ENCODE assay signal across 16 cellular contexts in the genomic region with DNA sequence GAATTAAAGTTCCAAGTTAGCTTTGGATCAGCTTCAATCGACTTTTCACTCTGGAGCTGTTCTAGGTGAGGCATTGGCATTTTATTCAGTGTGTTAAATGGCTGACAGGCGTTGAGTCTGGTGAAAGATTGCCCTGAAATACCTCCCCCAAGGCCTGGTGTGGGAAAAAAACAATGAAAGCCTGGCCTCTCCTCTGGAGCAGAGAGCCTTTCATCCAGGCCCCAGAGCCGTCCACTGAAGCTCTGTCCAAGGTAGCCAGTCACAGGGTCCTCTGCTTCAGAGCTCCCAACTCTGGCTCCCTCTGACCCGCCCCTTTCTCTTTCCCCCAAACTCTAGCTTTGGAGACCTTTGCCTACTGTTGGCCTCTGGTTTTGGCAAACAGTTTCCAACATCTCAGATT.
"Had no signal": no experiment of that assay in that cellular context is flagged by ENCODE, and none has a peak within 500 bp of the region (broad histone marks: within the 10 kb centered on the region; RNA-seq: fewer than 3 reads in every experiment).

No MANE protein-coding gene starts in this region.

- H3K4me1 ChIP-seq: heart left ventricle, thyroid gland had no signal

- H3K36me3 Mint-ChIP-seq: activated naive CD8-positive, alpha-beta T cell treated with anti-CD3 and anti-CD28 coated beads, Interleukin-2, amount 10 ng/mL, durations not matched to agents 7 days and 5 days; naive B cell had no signal

- H3K4me3 Mint-ChIP-seq: activated B cell treated with CpG ODN at 0.5 μM for 24 hours; activated CD8-positive, alpha-beta T cell treated with anti-CD3 and anti-CD28 coated beads for 36 hours; activated naive CD8-positive, alpha-beta T cell treated with anti-CD3 and anti-CD28 coated beads, Interleukin-2, amount 10 ng/mL, durations not matched to agents 7 days and 5 days; activated T-cell treated with anti-CD3 and anti-CD28 coated beads, Interleukin-2, amount 50 U/mL, for 4 hours; naive B cell; stimulated activated naive B cell treated with anti-CD40 and anti-IgM and Interleukin-4, amounts not matched to agents 10 μg/mL and 1 μg/mL and 100 μg/mL, for 72 hours had no signal

- H3K9me3 Mint-ChIP-seq: activated CD8-positive, alpha-beta T cell treated with anti-CD3 and anti-CD28 coated beads for 36 hours; activated naive CD8-positive, alpha-beta T cell treated with anti-CD3 and anti-CD28 coated beads, Interleukin-2, amount 10 ng/mL, durations not matched to agents 7 days and 5 days had no signal

- DNase-seq: activated B cell treated with CpG ODN at 0.5 μM for 24 hours; activated CD4-positive, alpha-beta T cell treated with anti-CD3 and anti-CD28 coated beads for 48 hours; activated CD8-positive, alpha-beta T cell treated with anti-CD3 and anti-CD28 coated beads for 36 hours; activated gamma-delta T cell treated with Interleukin-2 at 50 U/mL for 16 hours; activated naive CD8-positive, alpha-beta T cell treated with anti-CD3 and anti-CD28 coated beads, Interleukin-2, amount 10 ng/mL, durations not matched to agents 7 days and 5 days; activated T-cell treated with anti-CD3 and anti-CD28 coated beads, Interleukin-2, amount 50 U/mL, for 4 hours; cortex of kidney; effector CD8-positive, alpha-beta T cell; heart left ventricle; left colon; naive B cell; stimulated activated CD4-positive, alpha-beta T cell treated with anti-CD3 and anti-CD28 coated beads, Interleukin-2, amount 100 ng/mL, for 48 hours; stimulated activated naive B cell treated with anti-CD40 and anti-IgM and Interleukin-4, amounts not matched to agents 10 μg/mL and 1 μg/mL and 100 μg/mL, for 72 hours; T-helper 2 cell; thyroid gland had no signal

- H3K27ac ChIP-seq: epithelial cell of prostate, heart left ventricle, thyroid gland had no signal

- H3K4me3 ChIP-seq: heart left ventricle, thyroid gland had no signal

- ATAC-seq: activated CD8-positive, alpha-beta T cell treated with anti-CD3 and anti-CD28 coated beads for 36 hours; activated T-cell treated with anti-CD3 and anti-CD28 coated beads, Interleukin-2, amount 50 U/mL, for 4 hours; heart left ventricle; left colon; stimulated activated naive B cell treated with anti-CD40 and anti-IgM and Interleukin-4, amounts not matched to agents 10 μg/mL and 1 μg/mL and 100 μg/mL, for 72 hours had no signal

- H3K9me3 ChIP-seq: thyroid gland had no signal

- H3K36me3 ChIP-seq: heart left ventricle, thyroid gland had no signal

- H3K27ac Mint-ChIP-seq: activated B cell treated with CpG ODN at 0.5 μM for 24 hours; activated CD8-positive, alpha-beta T cell treated with anti-CD3 and anti-CD28 coated beads for 36 hours; activated naive CD8-positive, alpha-beta T cell treated with anti-CD3 and anti-CD28 coated beads, Interleukin-2, amount 10 ng/mL, durations not matched to agents 7 days and 5 days; naive B cell; stimulated activated naive B cell treated with anti-CD40 and anti-IgM and Interleukin-4, amounts not matched to agents 10 μg/mL and 1 μg/mL and 100 μg/mL, for 72 hours had no signal

- H3K4me1 Mint-ChIP-seq: activated B cell treated with CpG ODN at 0.5 μM for 24 hours; activated naive CD8-positive, alpha-beta T cell treated with anti-CD3 and anti-CD28 coated beads, Interleukin-2, amount 10 ng/mL, durations not matched to agents 7 days and 5 days; naive B cell; stimulated activated naive B cell treated with anti-CD40 and anti-IgM and Interleukin-4, amounts not matched to agents 10 μg/mL and 1 μg/mL and 100 μg/mL, for 72 hours had no signal
